In the genomic region with DNA sequence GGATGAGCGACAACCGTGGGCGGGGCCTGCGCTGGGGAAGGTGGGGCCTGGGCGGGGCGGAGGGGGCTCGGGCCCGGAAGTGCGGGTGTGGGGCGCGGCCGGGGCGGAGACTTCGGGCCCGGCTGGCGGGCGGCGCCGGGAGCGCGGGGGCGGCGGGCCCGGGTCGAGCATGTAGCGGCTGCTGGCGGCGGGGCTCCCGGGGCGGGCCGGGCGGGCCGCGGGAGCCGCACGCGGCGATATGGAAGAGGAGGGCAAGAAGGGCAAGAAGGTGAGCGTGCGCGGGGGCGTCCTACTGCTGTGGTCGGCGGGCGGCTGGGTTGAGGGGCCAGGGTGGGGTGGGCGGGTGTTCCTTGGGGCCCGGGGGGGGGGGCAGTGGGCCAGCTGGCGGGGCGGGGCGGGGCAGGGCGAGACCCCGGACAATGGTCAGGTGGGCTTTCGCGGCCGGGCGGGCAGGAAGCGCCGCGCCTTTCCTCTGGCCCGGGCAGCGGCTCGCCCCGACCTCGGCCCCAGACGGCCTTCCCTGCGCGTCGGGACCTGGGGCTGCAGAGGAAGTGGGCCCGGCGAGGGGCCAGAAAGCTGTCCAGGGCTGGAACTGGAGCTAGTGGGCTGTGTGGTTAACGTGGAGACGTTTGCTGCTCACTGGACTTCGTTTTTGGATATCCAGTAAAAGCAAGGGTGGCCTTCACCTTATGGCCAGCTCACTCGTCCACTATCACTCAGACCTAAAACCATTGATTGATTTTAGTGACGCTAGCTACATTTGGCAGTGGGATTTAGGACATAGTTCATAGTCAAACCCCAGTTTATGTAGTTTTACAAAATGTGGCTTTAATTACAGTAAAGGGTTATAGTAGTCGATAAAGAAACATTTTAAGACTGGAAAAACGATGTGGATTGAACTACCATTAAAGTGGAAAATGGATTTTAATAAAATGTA, we compare ENCODE assay signal across 8 cellular contexts. TPM values are rescaled to one million over a fixed set of nuclear protein-coding genes. Genes with fewer than 3 reads are reported as not detected.
DNase-seq lines count a peak whose midpoint lies in the region; ATAC-seq and TF ChIP-seq lines count a peak whose summit lies in the region.

A gene (plus strand): TSS at position 106 of the 937 bp plus-strand sequence. CDS start 133 bp downstream, at position 239.

- peaks cover 9% of the 10 kb centered on the region for H3K36me3 Mint-ChIP-seq in stimulated activated memory B cell treated with anti-CD40 and anti-IgM and Interleukin-4, amounts not matched to agents 10 μg/mL and 1 μg/mL and 100 μg/mL, for 72 hours

- POLR2A ChIA-PET in OCI-LY7 (lab: Charles Lee) = interaction anchor here (0.6 to 10.2 kb wide), 27 partner anchors 10 to 1646 kb away, joined by 3 to 206 read pairs (median 4); a partner anchor contains a TSS

- no peaks in the 10 kb centered on the region for H3K9me3 Mint-ChIP-seq in stimulated activated memory B cell treated with anti-CD40 and anti-IgM and Interleukin-4, amounts not matched to agents 10 μg/mL and 1 μg/mL and 100 μg/mL, for 72 hours

- H3K36me3 ChIP-seq in OCI-LY7 (ENCODE audit: insufficient read depth, low read length) = peaks cover 38% of the 10 kb centered on the region

- intact Hi-C loops in OCI-LY7 (cut with micrococcal nuclease; ENCODE audit: unreplicated experiment) = loop anchor here (1.0 to 2.0 kb wide), 5 partner anchors 21 to 394 kb away; a partner anchor contains a TSS

- H2AFZ ChIP-seq in OCI-LY7 (ENCODE audit: low read length) = peak within 1 kb of the TSS; percentile 47; the same call in 1 of the 2 replicates

- H3K4me1 Mint-ChIP-seq in stimulated activated memory B cell treated with anti-CD40 and anti-IgM and Interleukin-4, amounts not matched to agents 10 μg/mL and 1 μg/mL and 100 μg/mL, for 72 hours = peaks cover 50% of the 10 kb centered on the region

- H3K4me2 ChIP-seq in OCI-LY7 (ENCODE audit: low read length) = peak within 1 kb of the TSS; percentile 98

- H3K9me3 ChIP-seq in OCI-LY7 (ENCODE audit: low read length) = no peaks in the 10 kb centered on the region

- peaks cover 55% of the 10 kb centered on the region for H3K79me2 ChIP-seq in OCI-LY7 (ENCODE audit: insufficient read depth, low read depth, low read length)

- no peaks in the 10 kb centered on the region for H3K27me3 Mint-ChIP-seq in stimulated activated memory B cell treated with anti-CD40 and anti-IgM and Interleukin-4, amounts not matched to agents 10 μg/mL and 1 μg/mL and 100 μg/mL, for 72 hours

- H3K27ac ChIP-seq in OCI-LY7 (ENCODE audit: low read depth, low read length, poor library complexity, severe bottlenecking) = peak within 1 kb of the TSS; percentile 98

- no peak for TF ChIP-seq CTCF in OCI-LY7 (conservative IDR thresholded peaks at IDR 0.05; ENCODE audit: low read length)

- H3K4me1 ChIP-seq in OCI-LY7 (ENCODE audit: insufficient read depth, low read length, poor library complexity, severe bottlenecking) = peaks cover 78% of the 10 kb centered on the region

- CTCF ChIA-PET in OCI-LY7 (lab: Charles Lee; ENCODE audit: unreplicated experiment) = interaction anchor here (0.6 to 2.7 kb wide), 4 partner anchors 9 to 52 kb away, joined by 3 to 17 read pairs (median 6); no protein-coding TSS in a partner anchor

- peak within 1 kb of the TSS; percentile 85 for H3K4me3 Mint-ChIP-seq in stimulated activated memory B cell treated with anti-CD40 and anti-IgM and Interleukin-4, amounts not matched to agents 10 μg/mL and 1 μg/mL and 100 μg/mL, for 72 hours

- no TSS peak for BruUV-seq in OCI-LY7 (replicated peaks; lab: Mats Ljungman, UMichigan)

- no peaks in the 10 kb centered on the region for H3K9me2 ChIP-seq in OCI-LY7 (ENCODE audit: insufficient read depth, low read length)

- DNase-seq in EH (ENCODE audit: low read depth) = peak; percentile 65
- DNase-seq in H4 (ENCODE audit: low spot score) = no peak
- DNase-seq in OCI-LY7 (ENCODE audit: low spot score) = peak; percentile 50
- peak; percentile 35 for DNase-seq in cerebellar cortex (ENCODE audit: low spot score)
- peak; percentile 8 for DNase-seq in kidney glomerular epithelial cell (lab: John Stamatoyannopoulos, UW)
- DNase-seq in NCI-H1048 (lab: John Stamatoyannopoulos, UW) = no peak

- peaks cover 17% of the 10 kb centered on the region; the same call in 1 of the 2 replicates for H4K20me1 ChIP-seq in OCI-LY7 (ENCODE audit: insufficient read depth, low read length)

- H3K4me3 ChIP-seq in OCI-LY7 (ENCODE audit: low read depth, low read length, poor library complexity, severe bottlenecking) = peak within 1 kb of the TSS; percentile 86

- ATAC-seq in stimulated activated memory B cell treated with anti-CD40 and anti-IgM and Interleukin-4, amounts not matched to agents 10 μg/mL and 1 μg/mL and 100 μg/mL, for 72 hours = peak; percentile 6
- ATAC-seq in GM19351 (IDR thresholded peaks at IDR 0.05; ENCODE audit: unreplicated experiment) = no peak

- H3K27ac Mint-ChIP-seq in stimulated activated memory B cell treated with anti-CD40 and anti-IgM and Interleukin-4, amounts not matched to agents 10 μg/mL and 1 μg/mL and 100 μg/mL, for 72 hours = peak within 1 kb of the TSS; percentile 82

RNA-seq across cellular contexts. Expression of the gene that starts here (rescaled TPM):
- 61.5 and 78.6 TPM in 2 replicates for total RNA-seq in H4 (2014; rRNA removed; shearing (Covaris generic))
- total RNA-seq in OCI-LY7 (2014; rRNA removed; shearing (Covaris generic)) = 55.3 and 58.9 TPM in 2 replicates
- 84.0 and 89.1 TPM in 2 replicates for total RNA-seq in OCI-LY7 (2022)

Comparison
In these comparisons a context has a peak if more than half of its experiments do, and no peak if none do; other contexts are left out.
1. DNase-seq: peak in EH (single experiment), OCI-LY7 (single experiment), cerebellar cortex (single experiment) and kidney glomerular epithelial cell (single experiment); none in H4 (single experiment) and NCI-H1048 (single experiment).